Comparison of ENCODE assay signal across 8 cellular contexts in the genomic region with DNA sequence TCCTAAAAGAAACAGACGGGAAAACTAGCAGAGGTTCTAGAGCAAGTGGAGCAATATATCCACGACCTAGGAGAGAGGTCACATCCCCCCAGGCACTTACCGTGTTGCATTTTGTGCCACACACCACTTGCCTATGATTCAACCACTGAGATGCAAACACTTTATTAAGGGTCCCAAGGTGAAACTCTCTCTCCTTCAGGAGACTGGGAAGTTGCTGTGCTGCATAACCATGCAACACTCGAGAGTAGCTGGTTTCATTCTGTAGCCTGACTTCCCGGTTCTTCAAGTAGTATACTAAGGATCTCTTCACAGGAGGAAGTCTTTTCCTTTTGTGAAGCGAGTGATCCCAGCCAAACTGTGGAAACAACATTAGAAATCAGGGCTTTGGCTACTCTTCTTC. TPM values are rescaled to one million over a fixed set of nuclear protein-coding genes. Genes with fewer than 3 reads are reported as not detected.
DNase-seq lines count a peak whose midpoint lies in the region; ATAC-seq and TF ChIP-seq lines count a peak whose summit lies in the region.

No MANE protein-coding gene starts in this region.

- H3K36me3 Mint-ChIP-seq in Caco-2 (ENCODE audit: insufficient read depth, unreplicated experiment) = peaks cover 44% of the 10 kb centered on the region
- peaks cover 44% of the 10 kb centered on the region for H3K36me3 Mint-ChIP-seq in dendritic cell treated with granulocyte-macrophage colony-stimulating factor and Interleukin-4, amounts not matched to agents 40 ng/mL and 50 ng/mL, for 4 days (ENCODE audit: low read depth)
- H3K36me3 Mint-ChIP-seq in neural crest cell (ENCODE audit: low read depth) = peaks cover 11% of the 10 kb centered on the region

- H3K36me3 ChIP-seq in Caco-2 (ENCODE audit: control insufficient read depth, insufficient read depth, low read length) (no peaks in the 10 kb centered on the region; the same call in 1 of the 2 replicates), MG63 (peaks cover 22% of the 10 kb centered on the region)

- no peak for DNase-seq in Caco-2
- DNase-seq in MG63 = no peak
- DNase-seq in neural crest cell (ENCODE audit: low read depth, low spot score) = no peak
- no peak for DNase-seq in GM13977 (ENCODE audit: low spot score)

- H3K4me1 ChIP-seq in Caco-2 = peaks cover 28% of the 10 kb centered on the region

- H3K4me3 Mint-ChIP-seq in Caco-2 (ENCODE audit: unreplicated experiment) (peak overlapping the region; percentile 86), neural crest cell (peak overlapping the region; percentile 99)
- peak overlapping the region; percentile 100 for H3K4me3 Mint-ChIP-seq in dendritic cell treated with granulocyte-macrophage colony-stimulating factor and Interleukin-4, amounts not matched to agents 40 ng/mL and 50 ng/mL, for 4 days

- H3K4me1 Mint-ChIP-seq in Caco-2 (ENCODE audit: low read depth, unreplicated experiment) = peaks cover 32% of the 10 kb centered on the region
- H3K4me1 Mint-ChIP-seq in dendritic cell treated with granulocyte-macrophage colony-stimulating factor and Interleukin-4, amounts not matched to agents 40 ng/mL and 50 ng/mL, for 4 days (ENCODE audit: low read depth) = peaks cover 61% of the 10 kb centered on the region
- peaks cover 47% of the 10 kb centered on the region for H3K4me1 Mint-ChIP-seq in neural crest cell

- CTCF ChIA-PET in Caco-2 (lab: Charles Lee) = no interaction called here

- in situ Hi-C loops in GM13977 (cut with MboI; ENCODE audit: low pct_unique_long_range_greater_than_20kb, low sequenced_read_pairs, unreplicated experiment) = no loop called here

- H3K4me3 ChIP-seq in Caco-2 (ENCODE audit: low read depth, low read length) (peak overlapping the region; percentile 62), MG63 (peak overlapping the region; percentile 78)

- H3K9me3 ChIP-seq in Caco-2 (no peaks in the 10 kb centered on the region), MG63 (no peaks in the 10 kb centered on the region)

- ATAC-seq in GM21447 (IDR thresholded peaks at IDR 0.05; ENCODE audit: unreplicated experiment) = no peak
- no peak for ATAC-seq in HG03378 (IDR thresholded peaks at IDR 0.05; ENCODE audit: unreplicated experiment)
- ATAC-seq in GM18517 (IDR thresholded peaks at IDR 0.05; ENCODE audit: unreplicated experiment) = no peak

- no peaks in the 10 kb centered on the region for H3K9me3 Mint-ChIP-seq in Caco-2 (ENCODE audit: unreplicated experiment)
- H3K9me3 Mint-ChIP-seq in dendritic cell treated with granulocyte-macrophage colony-stimulating factor and Interleukin-4, amounts not matched to agents 40 ng/mL and 50 ng/mL, for 4 days = no peaks in the 10 kb centered on the region
- H3K9me3 Mint-ChIP-seq in neural crest cell = no peaks in the 10 kb centered on the region

- POLR2A ChIA-PET in Caco-2 (lab: Charles Lee) = interaction anchor here (1.4 kb wide), 1 partner anchor 54 kb away, joined by 5 read pairs; a partner anchor contains a TSS

- H3K27me3 ChIP-seq in Caco-2 (replicated peaks; ENCODE audit: control insufficient read depth, insufficient read depth, low read length) (no peaks in the 10 kb centered on the region), MG63 (no peaks in the 10 kb centered on the region)

- no peak for TF ChIP-seq CTCF in Caco-2 (IDR thresholded peaks at IDR 0.05; ENCODE audit: insufficient read depth in 1 of 2, low read depth in 1 of 2, low read length in 1 of 2, severe bottlenecking in 1 of 2, unreplicated experiment in 1 of 2)
- TF ChIP-seq CTCF in neural crest cell (conservative IDR thresholded peaks at IDR 0.05) = no peak
- TF ChIP-seq CTCF in GM13977 (IDR thresholded peaks at IDR 0.05; ENCODE audit: extremely low read depth, insufficient read depth, missing control alignments) = no peak

- H3K27me3 Mint-ChIP-seq in Caco-2 (ENCODE audit: insufficient read depth, unreplicated experiment) (no peaks in the 10 kb centered on the region), neural crest cell (ENCODE audit: low read depth) (no peaks in the 10 kb centered on the region)
- H3K27me3 Mint-ChIP-seq in dendritic cell treated with granulocyte-macrophage colony-stimulating factor and Interleukin-4, amounts not matched to agents 40 ng/mL and 50 ng/mL, for 4 days = peaks cover 42% of the 10 kb centered on the region

- BruUV-seq in Caco-2 (replicated peaks; lab: Mats Ljungman, UMichigan) = no TSS peak

- H3K27ac Mint-ChIP-seq in Caco-2 (ENCODE audit: unreplicated experiment) (peak overlapping the region; percentile 90), neural crest cell (ENCODE audit: unreplicated experiment) (peak overlapping the region; percentile 13)
- peak overlapping the region; percentile 97 for H3K27ac Mint-ChIP-seq in dendritic cell treated with granulocyte-macrophage colony-stimulating factor and Interleukin-4, amounts not matched to agents 40 ng/mL and 50 ng/mL, for 4 days

- intact Hi-C loops in Caco-2 (cut with micrococcal nuclease; ENCODE audit: unreplicated experiment) = no loop called here
- intact Hi-C loops in dendritic cell treated with granulocyte-macrophage colony-stimulating factor and Interleukin-4, amounts not matched to agents 40 ng/mL and 50 ng/mL, for 4 days (cut with micrococcal nuclease) = loop anchor here (2.0 to 5.0 kb wide), 3 partner anchors 54 to 202 kb away; a partner anchor contains a TSS

RNA-seq across cellular contexts. Expression of a gene that starts 1.6 kb away (rescaled TPM):
- total RNA-seq in Caco-2 (2022) (33.0 and 34.1 TPM in 2 replicates), neural crest cell (52.6 and 54.1 TPM in 2 replicates)
- 12.8 and 13.2 TPM in 2 replicates for total RNA-seq in MG63 (2014; rRNA removed; shearing (Covaris generic); ENCODE audit: low replicate concordance)

RNA-seq across cellular contexts. Expression of a gene that starts 53.9 kb away (rescaled TPM):
- total RNA-seq in Caco-2 (2022) (32.5 and 33.2 TPM in 2 replicates), neural crest cell (35.6 and 35.8 TPM in 2 replicates)
- total RNA-seq in MG63 (2014; rRNA removed; shearing (Covaris generic); ENCODE audit: low replicate concordance) = 24.3 and 33.5 TPM in 2 replicates

Comparison
In these comparisons a context has a peak if more than half of its experiments do, and no peak if none do; other contexts are left out.
1. H3K27ac Mint-ChIP-seq: peak in every context shown above with its lines; median percentile 97 in dendritic cell treated with granulocyte-macrophage colony-stimulating factor and Interleukin-4, amounts not matched to agents 40 ng/mL and 50 ng/mL, for 4 days; 90 in Caco-2; 13 in neural crest cell.